ENCODE assay signal across 32 cellular contexts in genomic region chr15:61621865-61622264, GRCh38.
"Had no signal": no experiment of that assay in that cellular context is flagged by ENCODE, and none has a peak within 500 bp of the region (broad histone marks: within the 10 kb centered on the region; RNA-seq: fewer than 3 reads in every experiment).

No MANE protein-coding gene starts in this region.

- H3K4me1 ChIP-seq: adrenal gland, body of pancreas, breast epithelium had no signal

- ATAC-seq: activated CD8-positive, alpha-beta T cell treated with anti-CD3 and anti-CD28 coated beads for 36 hours; activated naive CD4-positive, alpha-beta T cell treated with anti-CD3 and anti-CD28 coated beads, Interleukin-2, amount 50 U/mL, for 72 hours; activated T-cell treated with anti-CD3 and anti-CD28 coated beads, Interleukin-2, amount 50 U/mL, for 4 hours; activated T-cell treated with anti-CD3 and anti-CD28 coated beads, Interleukin-2, amount 50 U/mL, for 72 hours; body of pancreas had no signal

- H3K4me3 ChIP-seq: adrenal gland, body of pancreas, breast epithelium had no signal

- H3K9me3 ChIP-seq: body of pancreas had no signal

- H3K27ac ChIP-seq: adrenal gland, body of pancreas, brain microvascular endothelial cell, breast epithelium, VCaP had no signal

- H3K36me3 ChIP-seq: adrenal gland, brain microvascular endothelial cell, breast epithelium had no signal

- H3K27me3 ChIP-seq: adrenal gland, body of pancreas, brain microvascular endothelial cell, breast epithelium had no signal

- FAIRE-seq: astrocyte, TTC549 had no signal

- DNase-seq: activated B cell treated with CpG ODN at 0.5 μM for 24 hours; activated CD4-positive, alpha-beta memory T cell treated with anti-CD3 and anti-CD28 coated beads for 36 hours; activated CD4-positive, alpha-beta T cell treated with anti-CD3 and anti-CD28 coated beads for 4 hours; activated CD4-positive, alpha-beta T cell treated with anti-CD3 and anti-CD28 coated beads, Interleukin-2, amount 10 ng/mL, durations not matched to agents 24 days and 14 days; activated CD4-positive, alpha-beta T cell treated with anti-CD3 and anti-CD28 coated beads, Interleukin-2, amount 50 U/mL, for 1 hour; activated CD4-positive, alpha-beta T cell treated with anti-CD3 and anti-CD28 coated beads, Interleukin-2, amount 50 U/mL, for 4 hours; activated CD4-positive, CD25-positive, alpha-beta regulatory T cell treated with anti-CD3 and anti-CD28 coated beads, Interleukin-2, amount 50 U/mL, for 72 hours; activated CD8-positive, alpha-beta memory T cell treated with anti-CD3 and anti-CD28 coated beads, Interleukin-2, amount 50 U/mL, for 4 hours; activated CD8-positive, alpha-beta T cell treated with anti-CD3 and anti-CD28 coated beads for 36 hours; activated effector memory CD4-positive, alpha-beta T cell treated with anti-CD3 and anti-CD28 coated beads, Interleukin-2, amount 50 U/mL, for 16 hours; activated gamma-delta T cell treated with Interleukin-2 at 50 U/mL for 16 hours; activated naive CD4-positive, alpha-beta T cell; activated naive CD4-positive, alpha-beta T cell treated with anti-CD3 and anti-CD28 coated beads for 36 hours; activated naive CD4-positive, alpha-beta T cell treated with anti-CD3 and anti-CD28 coated beads, Interleukin-2, amount 50 U/mL, for 16 hours; activated naive CD8-positive, alpha-beta T cell treated with anti-CD3 and anti-CD28 coated beads for 36 hours; activated T-cell treated with anti-CD3 and anti-CD28 coated beads for 4 hours; activated T-cell treated with anti-CD3 and anti-CD28 coated beads, Interleukin-2, amount 50 U/mL, for 1 hour; activated T-cell treated with anti-CD3 and anti-CD28 coated beads, Interleukin-2, amount 50 U/mL, for 4 hours; activated T-cell treated with anti-CD3 and anti-CD28 coated beads, Interleukin-2, amount 50 U/mL, for 72 hours; adrenal gland; amniotic stem cell; aorta; body of pancreas; brain microvascular endothelial cell; central memory CD4-positive, alpha-beta T cell; T-helper 2 cell; T-helper 9 cell had no signal
